26 cellular contexts compared by ENCODE assay signal in the genomic region with DNA sequence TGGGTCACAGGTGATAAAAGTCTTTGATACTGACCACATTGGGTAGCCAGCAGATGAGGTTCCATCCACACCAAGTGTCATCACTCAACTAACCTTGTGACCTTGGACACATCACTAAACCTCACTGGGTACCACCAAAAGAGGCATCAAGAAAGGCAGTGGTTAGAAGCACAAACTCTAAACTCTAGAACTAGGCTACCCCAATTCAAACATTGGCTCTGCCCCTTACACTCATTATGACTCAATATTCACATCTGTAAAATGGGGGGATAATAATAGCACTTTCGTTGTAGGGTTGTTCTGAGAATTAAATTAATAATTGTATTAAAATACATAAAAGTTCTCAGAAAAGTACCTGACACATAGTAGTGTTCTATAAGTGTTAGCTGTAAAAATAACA.
"Had no signal": no experiment of that assay in that cellular context is flagged by ENCODE, and none has a peak within 500 bp of the region (broad histone marks: within the 10 kb centered on the region; RNA-seq: fewer than 3 reads in every experiment).

No MANE protein-coding gene starts in this region.

- H3K36me3 ChIP-seq: colonic mucosa, esophagus squamous epithelium, gastrocnemius medialis, heart right ventricle, left lung, lower lobe of right lung had no signal

- H3K4me1 ChIP-seq: colonic mucosa, gastrocnemius medialis, left lung, lower lobe of right lung had no signal

- DNase-seq: colonic mucosa; cortex of kidney; effector CD8-positive, alpha-beta T cell; effector memory CD8-positive, alpha-beta T cell; endodermal cell; erythroblast; esophagus squamous epithelium; foreskin fibroblast; foreskin melanocyte; gastrocnemius medialis; glutamatergic neuron; head of caudate nucleus; heart right ventricle; hippocampal formation; left cardiac atrium; left lung; left ventricle myocardium superior; lower lobe of right lung; mesenchymal stem cell; mucosa of descending colon; naive B cell had no signal

- H3K27me3 ChIP-seq: colonic mucosa, esophagus squamous epithelium, gastrocnemius medialis, heart right ventricle, left lung had no signal

- ATAC-seq: effector memory CD8-positive, alpha-beta T cell; esophagus mucosa; gastrocnemius medialis; heart right ventricle; left cardiac atrium; left lung; left ventricle myocardium superior; lower lobe of right lung; mucosa of descending colon had no signal

- H3K9me3 ChIP-seq: colonic mucosa, esophagus squamous epithelium, gastrocnemius medialis, heart right ventricle, left lung, lower lobe of right lung, mucosa of descending colon had no signal

- H3K27ac ChIP-seq: colonic mucosa, epithelial cell of prostate, esophagus squamous epithelium, gastrocnemius medialis, heart right ventricle, left lung, lower lobe of right lung had no signal

- FAIRE-seq: endometrium, islet of Langerhans, keratinocyte had no signal

- H3K4me3 ChIP-seq: colonic mucosa, esophagus squamous epithelium, gastrocnemius medialis, heart right ventricle, left lung, lower lobe of right lung, mucosa of descending colon had no signal
